Comparison of ENCODE assay signal across 18 cellular contexts in the genomic region with DNA sequence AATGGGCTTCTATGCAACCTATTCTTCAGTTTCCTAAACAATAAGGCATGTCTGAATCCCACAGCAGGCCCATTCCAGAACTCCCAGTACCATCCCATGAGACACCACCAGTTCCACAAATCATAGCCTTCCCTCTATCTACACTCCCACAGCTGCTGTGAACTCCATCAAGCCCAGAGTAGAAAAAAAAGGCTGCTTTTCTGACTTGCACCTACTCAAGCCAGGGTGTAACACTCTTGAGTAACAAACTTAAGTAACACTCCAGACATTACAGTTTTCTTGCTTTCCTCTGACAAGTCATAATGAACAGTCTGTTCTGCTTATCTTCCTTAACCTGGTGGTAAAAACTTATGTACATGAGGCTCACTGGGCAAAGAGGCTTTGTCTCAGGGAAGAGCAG.
A peak's percentile ranks its signal among the peaks of the same experiment; 100 is the strongest.
DNase-seq lines count a peak whose midpoint lies in the region; ATAC-seq, FAIRE-seq and TF ChIP-seq lines count a peak whose summit lies in the region.
"Had no signal": no experiment of that assay in that cellular context is flagged by ENCODE, and none has a peak within 500 bp of the region (broad histone marks: within the 10 kb centered on the region; RNA-seq: fewer than 3 reads in every experiment).

No MANE protein-coding gene starts in this region.

- no peak overlapping the region for H3K4me3 ChIP-seq in cardiac fibroblast (replicated peaks in 1 of 2; ENCODE audit: low read depth in 2 of 2, low read length in 2 of 2)
- H3K4me3 ChIP-seq in mesenchymal stem cell (ENCODE audit: insufficient read depth in 1 of 2, low read depth in 1 of 2, low read length in 2 of 2): no peak overlapping the region
- H3K4me3 ChIP-seq in tibial artery: no peak overlapping the region
- H3K4me3 ChIP-seq: body of pancreas had no signal

- H4K91ac ChIP-seq in mesenchymal stem cell (ENCODE audit: low read length): no peak overlapping the region

- intact Hi-C loops in tibial artery (cut with DNase I; ENCODE audit: low total_unique reads): no loop called here

- no peak overlapping the region for H2BK120ac ChIP-seq in mesenchymal stem cell (ENCODE audit: low read depth, low read length)

- H2BK5ac ChIP-seq in mesenchymal stem cell (ENCODE audit: low read depth, low read length, poor library complexity, severe bottlenecking): no peak overlapping the region

- H3K18ac ChIP-seq in mesenchymal stem cell (ENCODE audit: low read depth in 1 of 2, low read length in 2 of 2): peak overlapping the region in 1 of 2 experiments; percentile 34

- no peaks in the 10 kb centered on the region for H3K36me3 ChIP-seq in mesenchymal stem cell (ENCODE audit: control insufficient read depth in 1 of 2, insufficient read depth in 2 of 2, low read depth in 1 of 2, low read length in 2 of 2)
- no peaks in the 10 kb centered on the region for H3K36me3 ChIP-seq in tibial artery

- H2BK12ac ChIP-seq in mesenchymal stem cell (ENCODE audit: low read length in 2 of 2): no peak overlapping the region

- no peak overlapping the region for H3K4me2 ChIP-seq in mesenchymal stem cell (ENCODE audit: low read length, poor library complexity, severe bottlenecking)

- no peak overlapping the region for H3K4ac ChIP-seq in mesenchymal stem cell (ENCODE audit: low read depth in 1 of 2, low read length in 2 of 2)

- no peaks in the 10 kb centered on the region for H3K79me1 ChIP-seq in mesenchymal stem cell (replicated peaks; ENCODE audit: low read length, poor library complexity, severe bottlenecking)

- H2AK5ac ChIP-seq in mesenchymal stem cell (ENCODE audit: low read length, severe bottlenecking): no peak overlapping the region

- no peak overlapping the region for H2AFZ ChIP-seq in mesenchymal stem cell (ENCODE audit: low read depth, low read length)

- H3K4me1 ChIP-seq in mesenchymal stem cell (ENCODE audit: control insufficient read depth, insufficient read depth, low read depth, low read length) (no peaks in the 10 kb centered on the region), tibial artery (peaks cover 0 to 39% (median 7%) of the 10 kb centered on the region in 4 donors)
- H3K4me1 ChIP-seq: Caco-2 had no signal

- no peak overlapping the region for H4K8ac ChIP-seq in mesenchymal stem cell (ENCODE audit: low read length)

- no peak overlapping the region for H3K23ac ChIP-seq in mesenchymal stem cell (ENCODE audit: low read length in 2 of 2)

- TF ChIP-seq POLR2A in H54 (IDR thresholded peaks at IDR 0.05; ENCODE audit: low read depth, low read length): no peak

- FAIRE-seq in H54 (lab: Jason Lieb, UNC): no peak

- no peak for ATAC-seq in HG03095 (IDR thresholded peaks at IDR 0.05; ENCODE audit: unreplicated experiment)
- no peak for ATAC-seq in HG02571 (IDR thresholded peaks at IDR 0.05; ENCODE audit: unreplicated experiment)
- no peak for ATAC-seq in GM21786 (IDR thresholded peaks at IDR 0.05; ENCODE audit: unreplicated experiment)
- ATAC-seq: body of pancreas had no signal

- no peak overlapping the region for H3K27ac ChIP-seq in mesenchymal stem cell (ENCODE audit: low read length, poor library complexity, severe bottlenecking)
- peak overlapping the region; percentile 62 to 82 for H3K27ac ChIP-seq in tibial artery
- H3K27ac ChIP-seq: body of pancreas, epithelial cell of prostate had no signal

- no peaks in the 10 kb centered on the region for H3K27me3 ChIP-seq in mesenchymal stem cell (ENCODE audit: control insufficient read depth in 1 of 2, insufficient read depth in 1 of 2, low read length in 2 of 2)
- no peaks in the 10 kb centered on the region for H3K27me3 ChIP-seq in tibial artery
- H3K27me3 ChIP-seq: body of pancreas had no signal

- peak overlapping the region in 1 of 2 experiments; percentile 15 for H3K14ac ChIP-seq in mesenchymal stem cell (ENCODE audit: low read length in 2 of 2)

- no peak overlapping the region for H2BK15ac ChIP-seq in mesenchymal stem cell (ENCODE audit: low read depth, poor library complexity, severe bottlenecking)

- DNase-seq in cardiac fibroblast (ENCODE audit: low read depth in 2 of 2) (peak; percentile 46 to 79), fibroblast of the conjunctiva (ENCODE audit: low read depth) (peak; percentile 2), mesenchymal stem cell (peak; percentile 7), tibial artery (peak in 1 of 2 donors; percentile 55), H54 (ENCODE audit: insufficient read length, low spot score) (no peak)
- DNase-seq: activated CD4-positive, alpha-beta memory T cell treated with anti-CD3 and anti-CD28 coated beads for 36 hours; activated T-cell treated with anti-CD3 and anti-CD28 coated beads, Interleukin-2, amount 50 U/mL, for 72 hours; body of pancreas; Caco-2; islet precursor cell; NCI-H2081 treated with DMSO at 0.1 percent for 48 hours; NCI-H526 treated with DMSO at 0.1 percent for 48 hours; SIG-M5; stimulated activated CD4-positive, alpha-beta T cell treated with anti-CD3 and anti-CD28 coated beads, Interleukin-4, amount 100 ng/mL, for 1 hour had no signal

- H3K9me3 ChIP-seq in mesenchymal stem cell (ENCODE audit: control insufficient read depth, low read length): no peaks in the 10 kb centered on the region
- no peaks in the 10 kb centered on the region for H3K9me3 ChIP-seq in tibial artery
- H3K9me3 ChIP-seq: body of pancreas, Caco-2 had no signal

- no peak overlapping the region for H3K9ac ChIP-seq in mesenchymal stem cell (ENCODE audit: low read length)

- TF ChIP-seq CTCF in cardiac fibroblast (IDR thresholded peaks at IDR 0.05; ENCODE audit: low read depth, low read length): no peak
- no peak for TF ChIP-seq CTCF in tibial artery (IDR thresholded peaks at IDR 0.05)
